8 cellular contexts compared by ENCODE assay signal in genomic region chr18:74040459-74041332, GRCh38.
DNase-seq lines count a peak whose midpoint lies in the region; ATAC-seq, FAIRE-seq and TF ChIP-seq lines count a peak whose summit lies in the region.

No MANE protein-coding gene starts in this region.

- no peak for TF ChIP-seq EP300 in suprapubic skin (IDR thresholded peaks at IDR 0.05)

- WGBS in suprapubic skin = 79% methylated on average over 14 of the region's 20 CpGs

- H3K36me3 ChIP-seq in NT2/D1 (ENCODE audit: insufficient read depth, insufficient read length, low read length) (no peaks in the 10 kb centered on the region), left ventricle myocardium inferior (no peaks in the 10 kb centered on the region), suprapubic skin (no peaks in the 10 kb centered on the region)

- ATAC-seq in HG02759 (IDR thresholded peaks at IDR 0.05; ENCODE audit: unreplicated experiment) = peak; percentile 95

- TF ChIP-seq CTCF in 22Rv1 (IDR thresholded peaks at IDR 0.05) = peak; percentile 87
- TF ChIP-seq CTCF in left ventricle myocardium inferior (IDR thresholded peaks at IDR 0.05; ENCODE audit: borderline replicate concordance) = peak; percentile 48
- peak in 1 of 2 donors; percentile 39 for TF ChIP-seq CTCF in suprapubic skin (IDR thresholded peaks at IDR 0.05)

- H3K9ac ChIP-seq in NT2/D1 (ENCODE audit: insufficient read length, low read depth) = no peak overlapping the region

- DNase-seq in GM12891 (ENCODE audit: insufficient read length, low spot score) (peak; percentile 42), NT2/D1 (ENCODE audit: low read depth, low spot score) (peak; percentile 28), left ventricle myocardium inferior (no peak), suprapubic skin (ENCODE audit: low spot score in 2 of 2) (no peak)
- peak; percentile 65 for DNase-seq in activated T-cell treated with anti-CD3 and anti-CD28 coated beads, Interleukin-2, amount 50 U/mL, for 1 hour
- DNase-seq in stimulated activated CD8-positive, alpha-beta memory T cell treated with anti-CD3 and anti-CD28 coated beads, Interleukin-12 subunit alpha, Interleukin-12 subunit beta, amount 100 ng/mL, for 24 hours (ENCODE audit: extremely low read depth) = peak; percentile 31

- H3K9me3 ChIP-seq in NT2/D1 (ENCODE audit: insufficient read depth, low read length) = no peaks in the 10 kb centered on the region
- H3K9me3 ChIP-seq in left ventricle myocardium inferior (replicated peaks) = no peaks in the 10 kb centered on the region
- H3K9me3 ChIP-seq in suprapubic skin = no peaks in the 10 kb centered on the region

- no peak overlapping the region for H3K4me3 ChIP-seq in NT2/D1 (ENCODE audit: insufficient read length, low read depth)
- H3K4me3 ChIP-seq in left ventricle myocardium inferior = no peak overlapping the region
- no peak overlapping the region for H3K4me3 ChIP-seq in suprapubic skin

- no peak for TF ChIP-seq POLR2A in GM12891 (IDR thresholded peaks at IDR 0.05; ENCODE audit: low read depth, low read length)
- no peak for TF ChIP-seq POLR2A in suprapubic skin (IDR thresholded peaks at IDR 0.05)

- FAIRE-seq in GM12891 (lab: Jason Lieb, UNC) = no peak

- intact Hi-C loops in left ventricle myocardium inferior (cut with micrococcal nuclease) = no loop called here

- no peaks in the 10 kb centered on the region for H3K27me3 ChIP-seq in NT2/D1 (ENCODE audit: insufficient read depth, insufficient read length)
- no peaks in the 10 kb centered on the region for H3K27me3 ChIP-seq in left ventricle myocardium inferior (ENCODE audit: low read depth)
- H3K27me3 ChIP-seq in suprapubic skin = no peaks in the 10 kb centered on the region

- H3K4me1 ChIP-seq in NT2/D1 (ENCODE audit: insufficient read depth, insufficient read length) (no peaks in the 10 kb centered on the region), left ventricle myocardium inferior (no peaks in the 10 kb centered on the region), suprapubic skin (no peaks in the 10 kb centered on the region)

- H3K27ac ChIP-seq in 22Rv1 (no peak overlapping the region), left ventricle myocardium inferior (replicated peaks) (no peak overlapping the region), suprapubic skin (no peak overlapping the region)

TF ChIP-seq in GM12891, 5 proteins besides CTCF, POLR2A, EP300 and RAD21:
- TF ChIP-seq SPI1 (IDR thresholded peaks at IDR 0.05; ENCODE audit: low read depth, low read length) = no peak
- TF ChIP-seq POLR2AphosphoS5 (IDR thresholded peaks at IDR 0.05; ENCODE audit: low read depth, low read length) = no peak
- no peak for TF ChIP-seq POU2F2 (IDR thresholded peaks at IDR 0.05; ENCODE audit: low read depth, low read length)
- no peak for TF ChIP-seq TAF1 (IDR thresholded peaks at IDR 0.05; ENCODE audit: low read depth, low read length)
- no peak for TF ChIP-seq PAX5 (IDR thresholded peaks at IDR 0.05; ENCODE audit: insufficient read depth, low read length, severe bottlenecking)
TF ChIP-seq in GM12891: peak in this region for 0.

Comparison
In these comparisons a context has a peak if more than half of its experiments do, and no peak if none do; other contexts are left out.
1. DNase-seq: peak in GM12891 (single experiment), NT2/D1 (single experiment), activated T-cell treated with anti-CD3 and anti-CD28 coated beads, Interleukin-2, amount 50 U/mL, for 1 hour (single experiment) and stimulated activated CD8-positive, alpha-beta memory T cell treated with anti-CD3 and anti-CD28 coated beads, Interleukin-12 subunit alpha, Interleukin-12 subunit beta, amount 100 ng/mL, for 24 hours (single experiment); none in left ventricle myocardium inferior (single experiment) and suprapubic skin (0 of 2).